10 cellular contexts compared by ENCODE assay signal in genomic region chr5:130198927-130199326, GRCh38.
DNase-seq lines count a peak whose midpoint lies in the region; ATAC-seq and TF ChIP-seq lines count a peak whose summit lies in the region.
"Had no signal": no experiment of that assay in that cellular context is flagged by ENCODE, and none has a peak within 500 bp of the region (broad histone marks: within the 10 kb centered on the region; RNA-seq: fewer than 3 reads in every experiment).

No MANE protein-coding gene starts in this region.

- H2AFZ ChIP-seq in OCI-LY7 (ENCODE audit: low read length), result no peak overlapping the region

- H3K36me3 ChIP-seq in OCI-LY7 (ENCODE audit: insufficient read depth, low read length) (no peaks in the 10 kb centered on the region), gastrocnemius medialis (no peaks in the 10 kb centered on the region)

- no peaks in the 10 kb centered on the region for H4K20me1 ChIP-seq in OCI-LY7 (ENCODE audit: insufficient read depth, low read length)

- H3K4me3 Mint-ChIP-seq in immature natural killer cell, result no peak overlapping the region
- H3K4me3 Mint-ChIP-seq: activated naive CD4-positive, alpha-beta T cell treated with anti-CD3 and anti-CD28 coated beads for 36 hours; memory B cell had no signal

- H3K27ac Mint-ChIP-seq in immature natural killer cell, result no peak overlapping the region
- H3K27ac Mint-ChIP-seq: activated naive CD4-positive, alpha-beta T cell treated with anti-CD3 and anti-CD28 coated beads for 36 hours; memory B cell had no signal

- no peaks in the 10 kb centered on the region for H3K79me2 ChIP-seq in OCI-LY7 (ENCODE audit: insufficient read depth, low read depth, low read length)

- POLR2A ChIA-PET in OCI-LY7 (lab: Charles Lee), result no interaction called here

- H3K9me3 ChIP-seq in OCI-LY7 (ENCODE audit: low read length) (no peaks in the 10 kb centered on the region), gastrocnemius medialis (no peaks in the 10 kb centered on the region)

- H3K27ac ChIP-seq in OCI-LY7 (ENCODE audit: low read depth, low read length, poor library complexity, severe bottlenecking), result no peak overlapping the region
- H3K27ac ChIP-seq in gastrocnemius medialis, result no peak overlapping the region

- H3K4me1 ChIP-seq in OCI-LY7 (ENCODE audit: insufficient read depth, low read length, poor library complexity, severe bottlenecking) (no peaks in the 10 kb centered on the region), gastrocnemius medialis (no peaks in the 10 kb centered on the region)

- H3K9me3 Mint-ChIP-seq in immature natural killer cell, result peaks cover 0 to 9% (median 4%) of the 10 kb centered on the region in 6 donors
- H3K9me3 Mint-ChIP-seq: activated naive CD4-positive, alpha-beta T cell treated with anti-CD3 and anti-CD28 coated beads for 36 hours had no signal

- peaks cover 0 to 2% (median 0%) of the 10 kb centered on the region in 3 donors for H3K27me3 Mint-ChIP-seq in immature natural killer cell (ENCODE audit: low read depth in 3 of 3)
- H3K27me3 Mint-ChIP-seq: memory B cell had no signal

- CTCF ChIA-PET in OCI-LY7 (lab: Charles Lee; ENCODE audit: unreplicated experiment), result no interaction called here

- TF ChIP-seq POLR2A in gastrocnemius medialis (IDR thresholded peaks at IDR 0.05), result no peak

- H3K9me2 ChIP-seq in OCI-LY7 (ENCODE audit: insufficient read depth, low read length), result no peaks in the 10 kb centered on the region

- H3K36me3 Mint-ChIP-seq in immature natural killer cell, result peaks cover 0 to 3% (median 0%) of the 10 kb centered on the region in 3 donors
- H3K36me3 Mint-ChIP-seq: memory B cell had no signal

- H3K4me2 ChIP-seq in OCI-LY7 (ENCODE audit: low read length), result no peak overlapping the region

- TF ChIP-seq CTCF in OCI-LY7 (conservative IDR thresholded peaks at IDR 0.05; ENCODE audit: low read length) (peak; percentile 75), gastrocnemius medialis (IDR thresholded peaks at IDR 0.05 in 4 of 5, conservative IDR thresholded peaks at IDR 0.05 in 1 of 5) (no peak)

- peak; percentile 12 for DNase-seq in ELF-1 (ENCODE audit: low read depth, low spot score)
- peak; percentile 56 for DNase-seq in OCI-LY7 (ENCODE audit: low spot score)
- DNase-seq in iPS-NIHi11 (ENCODE audit: low spot score), result peak; percentile 63
- DNase-seq in hippocampal formation (lab: John Stamatoyannopoulos, UW), result no peak
- no peak for DNase-seq in activated CD4-positive, alpha-beta T cell treated with anti-CD3 and anti-CD28 coated beads for 1 hour
- no peak for DNase-seq in gastrocnemius medialis
- DNase-seq in immature natural killer cell, result no peak
- DNase-seq: activated naive CD4-positive, alpha-beta T cell treated with anti-CD3 and anti-CD28 coated beads for 36 hours had no signal

- no peaks in the 10 kb centered on the region for H3K4me1 Mint-ChIP-seq in immature natural killer cell
- H3K4me1 Mint-ChIP-seq: memory B cell had no signal

- H3K4me3 ChIP-seq in OCI-LY7 (ENCODE audit: low read depth, low read length, poor library complexity, severe bottlenecking) (no peak overlapping the region), gastrocnemius medialis (no peak overlapping the region)

- intact Hi-C loops in OCI-LY7 (cut with micrococcal nuclease; ENCODE audit: unreplicated experiment), result loop anchor here (10.0 kb wide), 1 partner anchor 176 kb away; no protein-coding TSS in a partner anchor
- intact Hi-C loops in gastrocnemius medialis (cut with DNase I; ENCODE audit: low total_unique reads), result no loop called here

- in situ Hi-C loops in gastrocnemius medialis (cut with MboI; ENCODE audit: low sequenced_read_pairs in 4 of 4), result no loop called here

- H3K27me3 ChIP-seq in gastrocnemius medialis, result no peaks in the 10 kb centered on the region

- ATAC-seq in GM21786 (IDR thresholded peaks at IDR 0.05; ENCODE audit: unreplicated experiment) (peak; percentile 70), gastrocnemius medialis (no peak)

- BruUV-seq in OCI-LY7 (replicated peaks; lab: Mats Ljungman, UMichigan), result no TSS peak

Comparison
In these comparisons a context has a peak if more than half of its experiments do, and no peak if none do; other contexts are left out.
1. DNase-seq: peak in ELF-1 (single experiment), OCI-LY7 (single experiment) and iPS-NIHi11 (single experiment); none in hippocampal formation (0 of 2), activated CD4-positive, alpha-beta T cell treated with anti-CD3 and anti-CD28 coated beads for 1 hour (single experiment), gastrocnemius medialis (0 of 2) and immature natural killer cell (0 of 3).